Comparison of ENCODE assay signal across 13 cellular contexts in genomic region chr12:92398565-92399309, GRCh38.
DNase-seq lines count a peak whose midpoint lies in the region; ATAC-seq, FAIRE-seq and TF ChIP-seq lines count a peak whose summit lies in the region.
"Had no signal": no experiment of that assay in that cellular context is flagged by ENCODE, and none has a peak within 500 bp of the region (broad histone marks: within the 10 kb centered on the region; RNA-seq: fewer than 3 reads in every experiment).

No MANE protein-coding gene starts in this region.

- H3K9me3 Mint-ChIP-seq in H9 (peaks cover 16 to 18% of the 10 kb centered on the region in 2 experiments), endothelial cell (ENCODE audit: unreplicated experiment) (peaks cover 4% of the 10 kb centered on the region), chondrocyte (ENCODE audit: low read depth) (peaks cover 12% of the 10 kb centered on the region)
- peaks cover 29% of the 10 kb centered on the region for H3K9me3 Mint-ChIP-seq in T-helper 1 cell treated with Interleukin-12 subunit alpha and Interleukin-12 subunit beta and Interleukin-4 antibody, amounts not matched to agents 30 μg/mL and 1 μg/mL, for 36 hours

- no peak overlapping the region for H3T11ph ChIP-seq in H9 (ENCODE audit: low read length)

- H2BK120ac ChIP-seq in H9 (ENCODE audit: low read depth, low read length, poor library complexity, severe bottlenecking): no peak overlapping the region

- H3K27me3 Mint-ChIP-seq in H9 (ENCODE audit: low read depth) (peaks cover 5% of the 10 kb centered on the region; the same call in 1 of the 2 replicates), endothelial cell (ENCODE audit: unreplicated experiment) (peaks cover 2% of the 10 kb centered on the region), chondrocyte (ENCODE audit: low read depth) (no peaks in the 10 kb centered on the region)
- no peaks in the 10 kb centered on the region for H3K27me3 Mint-ChIP-seq in T-helper 1 cell treated with Interleukin-12 subunit alpha and Interleukin-12 subunit beta and Interleukin-4 antibody, amounts not matched to agents 30 μg/mL and 1 μg/mL, for 36 hours (ENCODE audit: low read depth)

- no peaks in the 10 kb centered on the region for H3K23me2 ChIP-seq in H9 (ENCODE audit: insufficient read length, low read depth, low read length, poor library complexity, severe bottlenecking)

- no peak overlapping the region for H2AK5ac ChIP-seq in H9 (ENCODE audit: insufficient read length, low read length)

- no peak overlapping the region for H3K9ac ChIP-seq in H9 (ENCODE audit: extremely low read depth, insufficient read length, low read length)

- no peak overlapping the region for H3K4me2 ChIP-seq in H9 (ENCODE audit: insufficient read depth, insufficient read length, low read length)

- FAIRE-seq in small intestine (lab: Jason Lieb, UNC): no peak
- FAIRE-seq: HepG2 had no signal

- H3K23ac ChIP-seq in H9 (ENCODE audit: insufficient read length, low read depth, low read length): no peak overlapping the region

- no peak overlapping the region for H2BK12ac ChIP-seq in H9 (ENCODE audit: insufficient read length, low read depth, low read length)

- H4K5ac ChIP-seq in H9 (ENCODE audit: insufficient read length, low read depth, low read length): no peak overlapping the region

- H3K9me3 ChIP-seq in H9 (ENCODE audit: control insufficient read depth, low read depth, low read length) (peaks cover under 1% of the 10 kb centered on the region), small intestine (ENCODE audit: control insufficient read depth, low read depth) (no peaks in the 10 kb centered on the region)

- no peak for DNase-seq in H9
- no peak for DNase-seq in endothelial cell (ENCODE audit: low spot score)
- peak; percentile 60 for DNase-seq in small intestine
- DNase-seq in chondrocyte (ENCODE audit: low spot score): no peak
- DNase-seq: activated gamma-delta T cell, HFFc6, islet precursor cell, NCI-H226, SW 1271 had no signal

- no peaks in the 10 kb centered on the region for H3K79me1 ChIP-seq in H9 (ENCODE audit: insufficient read depth, low read depth, low read length, poor library complexity, severe bottlenecking)

- no peak overlapping the region for H3K4me3 ChIP-seq in small intestine (ENCODE audit: low read depth in 1 of 2, low read length in 2 of 2)

- no peaks in the 10 kb centered on the region for H3K4me1 ChIP-seq in H9 (ENCODE audit: insufficient read depth, low read length)
- peaks cover 2 to 3% of the 10 kb centered on the region in 2 donors for H3K4me1 ChIP-seq in small intestine (ENCODE audit: control insufficient read depth in 2 of 2, insufficient read depth in 1 of 2, low read depth in 1 of 2, low read length in 1 of 2)

- TF ChIP-seq CTCF in H9 (conservative IDR thresholded peaks at IDR 0.05): no peak
- no peak for TF ChIP-seq CTCF in endothelial cell (IDR thresholded peaks at IDR 0.05; ENCODE audit: unreplicated experiment)
- no peak for TF ChIP-seq CTCF in chondrocyte (IDR thresholded peaks at IDR 0.05)

- H2BK5ac ChIP-seq in H9 (ENCODE audit: insufficient read length, low read length): no peak overlapping the region

- H3K27ac ChIP-seq in H9 (ENCODE audit: insufficient read length, low read depth, low read length) (no peak overlapping the region), small intestine (ENCODE audit: low read depth in 1 of 2, low read length in 1 of 2) (peak overlapping the region in 1 of 2 donors; percentile 65)

- no peaks in the 10 kb centered on the region for H3K36me3 ChIP-seq in small intestine (ENCODE audit: control insufficient read depth in 2 of 2, insufficient read depth in 2 of 2, low read length in 2 of 2)

- H3K4me3 Mint-ChIP-seq in H9 (no peak overlapping the region), endothelial cell (ENCODE audit: unreplicated experiment) (no peak overlapping the region), chondrocyte (ENCODE audit: unreplicated experiment) (no peak overlapping the region)
- H3K4me3 Mint-ChIP-seq in T-helper 1 cell treated with Interleukin-12 subunit alpha and Interleukin-12 subunit beta and Interleukin-4 antibody, amounts not matched to agents 30 μg/mL and 1 μg/mL, for 36 hours: peak overlapping the region; percentile 36
- H3K4me3 Mint-ChIP-seq: HFFc6 had no signal

- H3K4ac ChIP-seq in H9 (ENCODE audit: low read depth, low read length): no peak overlapping the region

- no peaks in the 10 kb centered on the region for H4K20me1 ChIP-seq in H9 (ENCODE audit: control insufficient read depth, insufficient read depth, insufficient read length)

- no peak overlapping the region for H4K8ac ChIP-seq in H9 (replicated peaks; ENCODE audit: insufficient read length, low read depth, low read length)

- H3K14ac ChIP-seq in H9 (ENCODE audit: insufficient read depth, low read length): no peak overlapping the region

- H3K56ac ChIP-seq in H9 (ENCODE audit: insufficient read length, low read depth, low read length): no peak overlapping the region

- no peak overlapping the region for H4K91ac ChIP-seq in H9 (ENCODE audit: insufficient read length, low read depth, low read length)

- no peak for ATAC-seq in HG03565 (IDR thresholded peaks at IDR 0.05; ENCODE audit: unreplicated experiment)
- ATAC-seq in HG02759 (IDR thresholded peaks at IDR 0.05; ENCODE audit: unreplicated experiment): no peak
- ATAC-seq: HepG2 had no signal

- no peak overlapping the region for H2BK20ac ChIP-seq in H9 (ENCODE audit: low read depth, low read length, poor library complexity, severe bottlenecking)

- H3K36me3 Mint-ChIP-seq in H9 (ENCODE audit: insufficient read depth in 1 of 3, low read depth in 3 of 3) (peaks cover 3 to 18% (median 15%) of the 10 kb centered on the region in 3 experiments), endothelial cell (ENCODE audit: low read depth, unreplicated experiment) (peaks cover 6% of the 10 kb centered on the region), chondrocyte (ENCODE audit: low read depth) (peaks cover 2% of the 10 kb centered on the region)
- H3K36me3 Mint-ChIP-seq in T-helper 1 cell treated with Interleukin-12 subunit alpha and Interleukin-12 subunit beta and Interleukin-4 antibody, amounts not matched to agents 30 μg/mL and 1 μg/mL, for 36 hours (ENCODE audit: low read depth): peaks cover 37% of the 10 kb centered on the region

- H3K18ac ChIP-seq in H9 (ENCODE audit: insufficient read length, low read depth, low read length): no peak overlapping the region

- H3K27me3 ChIP-seq in H9 (ENCODE audit: insufficient read depth, low read length): no peaks in the 10 kb centered on the region
- H3K27me3 ChIP-seq in small intestine (ENCODE audit: control insufficient read depth in 2 of 2, insufficient read depth in 2 of 2, low read length in 2 of 2): no peaks in the 10 kb centered on the region

- H2BK15ac ChIP-seq in H9 (ENCODE audit: low read depth, low read length): no peak overlapping the region

- no CpG with 5 or more reads among the region's 8 CpGs for WGBS in H9 (ENCODE audit: extremely low coverage, insufficient read length, low lambda C conversion rate)
- WGBS in small intestine, 3 donors: 60 to 74% (median 68%) methylated on average over 8 of the region's 8 CpGs

- H3K79me2 ChIP-seq in H9 (ENCODE audit: insufficient read depth, low read length): no peaks in the 10 kb centered on the region

- peak overlapping the region in 2 of 3 experiments; percentile 45 to 72; a peak in 1 of 7 replicates for H3K27ac Mint-ChIP-seq in H9
- H3K27ac Mint-ChIP-seq in T-helper 1 cell treated with Interleukin-12 subunit alpha and Interleukin-12 subunit beta and Interleukin-4 antibody, amounts not matched to agents 30 μg/mL and 1 μg/mL, for 36 hours: peak overlapping the region; percentile 85
- peak overlapping the region; percentile 15 for H3K27ac Mint-ChIP-seq in endothelial cell (ENCODE audit: unreplicated experiment)
- H3K27ac Mint-ChIP-seq in chondrocyte (ENCODE audit: unreplicated experiment): no peak overlapping the region
- H3K27ac Mint-ChIP-seq: HFFc6 had no signal

- no peak overlapping the region for H2AFZ ChIP-seq in H9 (ENCODE audit: low read length)

- H3K4me1 Mint-ChIP-seq in H9 (peaks cover 11 to 15% of the 10 kb centered on the region in 2 experiments; a peak in 3 of 4 replicates), endothelial cell (ENCODE audit: unreplicated experiment) (peaks cover 14% of the 10 kb centered on the region), chondrocyte (ENCODE audit: low read depth) (peaks cover 23% of the 10 kb centered on the region)
- peaks cover 87% of the 10 kb centered on the region for H3K4me1 Mint-ChIP-seq in T-helper 1 cell treated with Interleukin-12 subunit alpha and Interleukin-12 subunit beta and Interleukin-4 antibody, amounts not matched to agents 30 μg/mL and 1 μg/mL, for 36 hours (ENCODE audit: low read depth)
